In genomic region chr17:266701-267656, GRCh38 we compare ENCODE assay signal across 12 cellular contexts.
DNase-seq lines count a peak whose midpoint lies in the region; FAIRE-seq and TF ChIP-seq lines count a peak whose summit lies in the region.
"Had no signal": no experiment of that assay in that cellular context is flagged by ENCODE, and none has a peak within 500 bp of the region (broad histone marks: within the 10 kb centered on the region; RNA-seq: fewer than 3 reads in every experiment).

No MANE protein-coding gene starts in this region.

- no peak overlapping the region for H3K14ac ChIP-seq in mesenchymal stem cell (ENCODE audit: low read length in 2 of 2)

- H2AFZ ChIP-seq in endothelial cell of umbilical vein (ENCODE audit: low read depth, low read length): peak overlapping the region; percentile 57
- no peak overlapping the region for H2AFZ ChIP-seq in mesenchymal stem cell (ENCODE audit: low read depth, low read length)

- CTCF ChIA-PET in endothelial cell of umbilical vein (lab: Charles Lee): no interaction called here

- H3K4ac ChIP-seq in mesenchymal stem cell (ENCODE audit: low read depth in 1 of 2, low read length in 2 of 2): no peak overlapping the region

- H2BK12ac ChIP-seq in mesenchymal stem cell (ENCODE audit: low read length in 2 of 2): no peak overlapping the region

- H3K9me3 ChIP-seq in WERI-Rb-1 (ENCODE audit: severe bottlenecking) (no peaks in the 10 kb centered on the region), endothelial cell of umbilical vein (replicated peaks; ENCODE audit: control insufficient read depth, insufficient read depth, low read length) (no peaks in the 10 kb centered on the region), mesenchymal stem cell (ENCODE audit: control insufficient read depth, low read length) (peaks cover under 1% of the 10 kb centered on the region)

- H3K27ac Mint-ChIP-seq in mesothelial cell of epicardium: peak overlapping the region; percentile 17

- H3K27ac ChIP-seq in WERI-Rb-1 (no peak overlapping the region), endothelial cell of umbilical vein (ENCODE audit: insufficient read depth, low read depth, low read length) (no peak overlapping the region), substantia nigra (ENCODE audit: low read depth, low read length, poor library complexity, severe bottlenecking) (peak overlapping the region; percentile 8), mesenchymal stem cell (ENCODE audit: low read length, poor library complexity, severe bottlenecking) (no peak overlapping the region)

- 86% methylated on average over 29 of the region's 29 CpGs for WGBS in mesenchymal stem cell

- no peak for TF ChIP-seq POLR2A in endothelial cell of umbilical vein (IDR thresholded peaks at IDR 0.05; ENCODE audit: low read depth, low read length)

- H3K4me1 Mint-ChIP-seq in mesothelial cell of epicardium: peaks cover 5% of the 10 kb centered on the region

- H2BK15ac ChIP-seq in mesenchymal stem cell (ENCODE audit: low read depth, poor library complexity, severe bottlenecking): no peak overlapping the region

- no peak overlapping the region for H2BK120ac ChIP-seq in mesenchymal stem cell (ENCODE audit: low read depth, low read length)

- no peak overlapping the region for H4K8ac ChIP-seq in mesenchymal stem cell (ENCODE audit: low read length)

- dilution Hi-C loops in endothelial cell of umbilical vein (cut with MboI; ENCODE audit: extremely low pct_ligation_motif_present, low sequenced_read_pairs): no loop called here

- intact Hi-C loops in endothelial cell of umbilical vein (cut with micrococcal nuclease): no loop called here

- no peaks in the 10 kb centered on the region for H3K27me3 Mint-ChIP-seq in mesothelial cell of epicardium (ENCODE audit: low read depth)

- no peak overlapping the region for H3K4me3 Mint-ChIP-seq in mesothelial cell of epicardium

- no peak overlapping the region for H3K4me3 ChIP-seq in WERI-Rb-1 (ENCODE audit: low read depth, low read length)
- no peak overlapping the region for H3K4me3 ChIP-seq in endothelial cell of umbilical vein (replicated peaks in 1 of 3; ENCODE audit: insufficient read depth in 1 of 3, low read depth in 1 of 3, low read length in 3 of 3)
- no peak overlapping the region for H3K4me3 ChIP-seq in mesenchymal stem cell (ENCODE audit: insufficient read depth in 1 of 2, low read depth in 1 of 2, low read length in 2 of 2)

- FAIRE-seq in endothelial cell of umbilical vein (lab: Jason Lieb, UNC): peak; percentile 76
- FAIRE-seq: GM18507 had no signal

- H4K20me1 ChIP-seq in endothelial cell of umbilical vein (replicated peaks; ENCODE audit: control insufficient read depth, extremely low read depth, insufficient read depth, low read length): no peaks in the 10 kb centered on the region

- H3K36me3 ChIP-seq in WERI-Rb-1 (peaks cover 16% of the 10 kb centered on the region), endothelial cell of umbilical vein (ENCODE audit: control insufficient read depth in 2 of 2, extremely low read depth in 1 of 2, insufficient read depth in 2 of 2, low read length in 2 of 2) (no peaks in the 10 kb centered on the region), mesenchymal stem cell (ENCODE audit: control insufficient read depth in 1 of 2, insufficient read depth in 2 of 2, low read depth in 1 of 2, low read length in 2 of 2) (peaks cover 0 to 29% of the 10 kb centered on the region in 2 experiments)

- H3K18ac ChIP-seq in mesenchymal stem cell (ENCODE audit: low read depth in 1 of 2, low read length in 2 of 2): no peak overlapping the region

- POLR2A ChIA-PET in endothelial cell of umbilical vein (lab: Charles Lee): no interaction called here

- no peak overlapping the region for H2BK5ac ChIP-seq in mesenchymal stem cell (ENCODE audit: low read depth, low read length, poor library complexity, severe bottlenecking)

- H3K4me2 ChIP-seq in endothelial cell of umbilical vein (ENCODE audit: insufficient read depth, low read length): peak overlapping the region; percentile 5
- no peak overlapping the region for H3K4me2 ChIP-seq in mesenchymal stem cell (ENCODE audit: low read length, poor library complexity, severe bottlenecking)

- no peaks in the 10 kb centered on the region for H3K79me2 ChIP-seq in endothelial cell of umbilical vein (ENCODE audit: control insufficient read depth, insufficient read depth, low read length)

- BruUV-seq in endothelial cell of umbilical vein (replicated peaks; lab: Mats Ljungman, UMichigan): no TSS peak

- H2AK5ac ChIP-seq in mesenchymal stem cell (ENCODE audit: low read length, severe bottlenecking): no peak overlapping the region

- no peaks in the 10 kb centered on the region for H3K9me1 ChIP-seq in endothelial cell of umbilical vein (replicated peaks; ENCODE audit: control insufficient read depth, extremely low read depth, insufficient read depth, low read length)

- H3K9ac ChIP-seq in endothelial cell of umbilical vein (replicated peaks; ENCODE audit: extremely low read depth, insufficient read depth, low read length) (no peak overlapping the region), mesenchymal stem cell (ENCODE audit: low read length) (no peak overlapping the region)

- H3K36me3 Mint-ChIP-seq in mesothelial cell of epicardium: peaks cover 21% of the 10 kb centered on the region

- TF ChIP-seq CTCF in WERI-Rb-1 (IDR thresholded peaks at IDR 0.05; ENCODE audit: low read depth, low read length) (no peak), endothelial cell of umbilical vein (IDR thresholded peaks at IDR 0.05; ENCODE audit: extremely low read depth in 1 of 2, insufficient read depth in 1 of 2, low read depth in 1 of 2, low read length in 2 of 2) (no peak), mesothelial cell of epicardium (IDR thresholded peaks at IDR 0.05; ENCODE audit: unreplicated experiment) (no peak)

- peaks cover 9% of the 10 kb centered on the region for H3K4me1 ChIP-seq in endothelial cell of umbilical vein (ENCODE audit: control insufficient read depth, extremely low read depth, insufficient read depth, low read length)
- no peaks in the 10 kb centered on the region for H3K4me1 ChIP-seq in mesenchymal stem cell (ENCODE audit: control insufficient read depth, insufficient read depth, low read depth, low read length)

- no peak overlapping the region for H3K23ac ChIP-seq in mesenchymal stem cell (ENCODE audit: low read length in 2 of 2)

- H3K79me1 ChIP-seq in mesenchymal stem cell (replicated peaks; ENCODE audit: low read length, poor library complexity, severe bottlenecking): no peaks in the 10 kb centered on the region

- no peaks in the 10 kb centered on the region for H3K27me3 ChIP-seq in WERI-Rb-1 (ENCODE audit: insufficient read depth, low read depth, severe bottlenecking)
- H3K27me3 ChIP-seq in endothelial cell of umbilical vein (ENCODE audit: control insufficient read depth in 2 of 2, insufficient read depth in 2 of 2, low read length in 2 of 2): no peaks in the 10 kb centered on the region
- H3K27me3 ChIP-seq in mesenchymal stem cell (ENCODE audit: control insufficient read depth in 1 of 2, insufficient read depth in 1 of 2, low read length in 2 of 2): peaks cover 0 to 17% of the 10 kb centered on the region in 2 experiments

- H3K9me3 Mint-ChIP-seq in mesothelial cell of epicardium: peaks cover 18% of the 10 kb centered on the region

- H4K91ac ChIP-seq in mesenchymal stem cell (ENCODE audit: low read length): no peak overlapping the region

- peak; percentile 8 for DNase-seq in WERI-Rb-1
- DNase-seq in endothelial cell of umbilical vein (ENCODE audit: low read depth, low spot score): peak; percentile 72
- peak in 1 of 2 experiments; percentile 30 for DNase-seq in mesothelial cell of epicardium (ENCODE audit: low spot score in 2 of 2, unreplicated experiment in 2 of 2)
- peak in 27 of 49 donors; percentile 7 to 72 (median 35) for DNase-seq in substantia nigra (lab: John Stamatoyannopoulos, UW)
- no peak for DNase-seq in mesenchymal stem cell
- no peak for DNase-seq in NCI-H1930 (lab: John Stamatoyannopoulos, UW)
- DNase-seq in A172 (ENCODE audit: low spot score): no peak
- DNase-seq: cortex of kidney; NCI-H748 treated with DMSO at 0.1 percent for 48 hours; stimulated activated CD8-positive, alpha-beta memory T cell treated with anti-CD3 and anti-CD28 coated beads, Interleukin-4, amount 100 ng/mL, for 48 hours; T-helper 2 cell had no signal

TF ChIP-seq in endothelial cell of umbilical vein, 7 proteins besides CTCF, POLR2A, EP300 and RAD21:
- TF ChIP-seq JUN (IDR thresholded peaks at IDR 0.05; ENCODE audit: borderline replicate concordance, insufficient read depth, insufficient read length, low read depth): no peak
- no peak for TF ChIP-seq GATA2 (IDR thresholded peaks at IDR 0.05; ENCODE audit: insufficient read depth, insufficient read length, low read depth, low read length)
- TF ChIP-seq EZH2 (IDR thresholded peaks at IDR 0.05; ENCODE audit: borderline replicate concordance, low read depth, low read length, severe bottlenecking): no peak
- no peak for TF ChIP-seq MYC (IDR thresholded peaks at IDR 0.05; ENCODE audit: low read depth, low read length)
- TF ChIP-seq FOS (IDR thresholded peaks at IDR 0.05; ENCODE audit: borderline replicate concordance, insufficient read depth, low read length): no peak
- no peak for TF ChIP-seq MAX (IDR thresholded peaks at IDR 0.05; ENCODE audit: insufficient read depth, insufficient read length)
- no peak for TF ChIP-seq POLR2AphosphoS5 (IDR thresholded peaks at IDR 0.05; ENCODE audit: insufficient read depth, low read depth, low read length)

Comparison
In these comparisons a context has a peak if more than half of its experiments do, and no peak if none do; other contexts are left out.
1. DNase-seq: peak in WERI-Rb-1 (single experiment), endothelial cell of umbilical vein (single experiment) and substantia nigra (27 of 49); none in mesenchymal stem cell (single experiment), NCI-H1930 (0 of 2) and A172 (single experiment).